In the genomic region with DNA sequence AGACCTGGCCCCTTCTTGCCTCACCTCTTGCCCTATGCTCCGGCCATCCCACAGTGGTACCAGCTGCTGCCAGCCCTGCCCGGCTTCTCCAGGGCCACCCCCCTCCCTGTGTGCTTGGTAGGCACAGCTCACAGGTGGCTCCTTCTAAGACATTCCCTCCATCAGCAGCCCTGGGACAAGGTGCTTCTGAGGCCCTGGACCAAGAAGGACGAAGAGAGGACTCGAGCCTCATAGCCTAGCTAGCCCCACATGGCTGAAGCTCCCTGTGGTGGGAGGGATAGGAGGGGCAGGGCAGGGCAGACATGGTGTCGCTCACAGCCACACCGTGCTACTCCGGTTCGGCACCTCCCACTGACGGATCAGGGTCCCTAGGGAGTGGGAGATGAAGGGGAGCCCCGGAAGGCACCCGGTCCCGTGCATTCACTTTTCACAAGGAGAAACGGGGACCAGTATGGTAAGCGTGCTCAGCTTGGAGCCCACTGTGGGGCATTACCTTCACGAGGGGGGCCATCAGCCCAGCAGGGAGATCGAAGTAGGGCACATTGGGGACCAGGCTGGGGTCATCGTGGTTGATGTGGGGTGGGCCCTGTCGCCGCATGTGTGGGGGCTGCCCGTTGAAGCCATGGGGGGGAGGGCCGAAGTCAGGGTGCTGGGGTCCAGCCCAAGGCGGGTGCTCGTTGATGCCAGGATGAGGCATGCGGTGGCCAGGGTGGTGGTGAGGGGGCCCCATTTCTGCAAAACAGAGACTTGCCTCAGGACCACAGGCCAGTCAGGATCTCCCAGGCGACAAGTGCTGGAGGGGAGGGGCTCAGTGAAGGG, we compare ENCODE assay signal across 25 cellular contexts. TPM values are rescaled to one million over a fixed set of nuclear protein-coding genes. Genes with fewer than 3 reads are reported as not detected.
"Had no signal": no experiment of that assay in that cellular context is flagged by ENCODE, and none has a peak within 500 bp of the region (broad histone marks: within the 10 kb centered on the region; RNA-seq: fewer than 3 reads in every experiment).

No MANE protein-coding gene starts in this region.

- ATAC-seq: effector memory CD8-positive, alpha-beta T cell; left cardiac atrium; mucosa of descending colon; stimulated activated naive CD8-positive, alpha-beta T cell treated with anti-CD3 and anti-CD28 coated beads, Interleukin-15, Interleukin-2, amounts not matched to agents 100 U/mL and 50 U/mL, for 24 hours had no signal

- H3K4me1 ChIP-seq: prostate gland, right atrium auricular region, tibial artery had no signal

- H3K27ac ChIP-seq: esophagus squamous epithelium, hepatocyte, prostate gland, right atrium auricular region, tibial artery had no signal

- H3K79me2 ChIP-seq: hepatocyte had no signal

- H2AFZ ChIP-seq: hepatocyte had no signal

- H3K4me3 ChIP-seq: esophagus squamous epithelium, hepatocyte, mucosa of descending colon, prostate gland, right atrium auricular region, tibial artery had no signal

- DNase-seq: activated CD4-positive, alpha-beta T cell treated with anti-CD3 and anti-CD28 coated beads, Interleukin-2, amount 50 U/mL, for 4 hours; activated naive CD4-positive, alpha-beta T cell treated with anti-CD3 and anti-CD28 coated beads, Interleukin-2, amount 50 U/mL, for 16 hours; amniotic stem cell; caudate nucleus; effector memory CD8-positive, alpha-beta T cell; esophagus squamous epithelium; left cardiac atrium; mesenchymal stem cell; mucosa of descending colon; naive B cell; stimulated activated CD4-positive, alpha-beta T cell treated with anti-CD3 and anti-CD28 coated beads, Interleukin-2, amount 100 ng/mL, for 24 hours; stimulated activated naive CD8-positive, alpha-beta T cell treated with anti-CD3 and anti-CD28 coated beads, Interleukin-15, Interleukin-2, amounts not matched to agents 100 U/mL and 50 U/mL, for 24 hours; substantia nigra; tibial artery had no signal

- H3K4me3 Mint-ChIP-seq: brain; effector memory CD8-positive, alpha-beta T cell; naive B cell; neural crest cell; T-helper 2 cell treated with Interferon-gamma antibody and Interleukin-4, amounts not matched to agents 5 μg/mL and 100 μg/mL, for 36 hours had no signal

- H3K9me3 ChIP-seq: esophagus squamous epithelium, mucosa of descending colon, prostate gland, right atrium auricular region, tibial artery had no signal

- H3K4me1 Mint-ChIP-seq: brain, naive B cell, neural crest cell had no signal

- H3K4me2 ChIP-seq: hepatocyte had no signal

- H3K9me3 Mint-ChIP-seq: activated T-helper 2 cell treated with anti-CD3 and anti-CD28 coated beads, Interferon-gamma antibody, Interleukin-2, Interleukin-4, amounts not matched to agents 10 μg/mL and 5 μg/mL and 100 μg/mL, durations not matched to agents 14 hours and 24 hours and 36 hours; brain; effector memory CD8-positive, alpha-beta T cell; naive B cell; neural crest cell; T-helper 2 cell treated with Interferon-gamma antibody and Interleukin-4, amounts not matched to agents 5 μg/mL and 100 μg/mL, for 36 hours had no signal

- H3K27me3 Mint-ChIP-seq: brain; effector memory CD8-positive, alpha-beta T cell; naive B cell had no signal

- H3K27me3 ChIP-seq: esophagus squamous epithelium, hepatocyte, right atrium auricular region, tibial artery had no signal

RNA-seq across cellular contexts. Expression of gene CALR3, which starts 26.8 kb away (rescaled TPM):
- total RNA-seq: activated T-helper 2 cell treated with anti-CD3 and anti-CD28 coated beads, Interferon-gamma antibody, Interleukin-2, Interleukin-4, amounts not matched to agents 10 μg/mL and 5 μg/mL and 100 μg/mL, durations not matched to agents 14 hours and 24 hours and 36 hours; dermis microvascular lymphatic vessel endothelial cell; esophagus squamous epithelium; hepatocyte; left cardiac atrium; lower leg skin; mucosa of descending colon; neural crest cell; omental fat pad; right atrium auricular region; urinary bladder had no signal
